ENCODE assay signal across 14 cellular contexts in the genomic region with DNA sequence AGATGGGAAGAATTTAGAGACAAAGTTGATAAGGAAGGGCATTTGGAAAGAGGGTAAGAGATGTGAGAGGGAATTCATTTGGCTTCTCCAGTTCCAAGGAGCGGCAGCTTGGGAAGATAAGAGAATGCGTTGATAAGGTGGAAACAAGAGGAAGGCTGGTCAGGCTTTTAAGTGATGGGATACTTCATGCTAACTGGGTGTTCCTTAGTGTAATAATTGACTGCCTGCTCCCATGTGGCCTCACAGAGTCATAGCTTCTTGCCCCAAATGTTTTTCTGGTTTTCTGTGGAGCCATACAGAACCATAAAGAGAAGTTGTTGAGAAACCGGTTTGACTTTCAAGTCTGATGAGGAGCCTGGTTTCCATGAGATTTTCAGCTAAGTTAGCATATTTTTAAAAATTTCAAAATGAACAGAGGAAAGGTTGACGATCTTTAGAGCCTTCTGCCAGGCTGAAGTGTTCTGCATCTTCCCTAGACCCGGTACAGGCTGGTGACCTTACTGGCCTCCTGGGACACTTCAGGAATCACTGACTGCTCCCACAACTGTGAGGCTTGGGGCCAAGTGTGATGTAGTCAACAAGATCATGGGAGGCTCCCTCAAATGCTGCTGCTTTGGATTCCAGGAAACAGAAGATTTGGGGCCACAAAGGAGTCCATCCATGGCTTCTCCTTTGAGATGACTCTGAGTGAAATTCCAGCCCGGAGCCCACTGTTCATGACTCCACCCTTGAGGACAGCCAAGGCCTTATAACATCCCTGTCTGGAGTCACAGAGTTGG.
DNase-seq lines count a peak whose midpoint lies in the region; ATAC-seq and TF ChIP-seq lines count a peak whose summit lies in the region.
"Had no signal": no experiment of that assay in that cellular context is flagged by ENCODE, and none has a peak within 500 bp of the region (broad histone marks: within the 10 kb centered on the region; RNA-seq: fewer than 3 reads in every experiment).

No MANE protein-coding gene starts in this region.

- H3K36me3 ChIP-seq in adipocyte (ENCODE audit: control insufficient read depth, insufficient read depth, low read length, severe bottlenecking) = peaks cover 10% of the 10 kb centered on the region
- peaks cover 0 to 16% (median 10%) of the 10 kb centered on the region in 9 donors for H3K36me3 ChIP-seq in heart left ventricle
- H3K36me3 ChIP-seq in muscle layer of duodenum (ENCODE audit: control insufficient read depth in 1 of 2, insufficient read depth in 2 of 2, low read length in 2 of 2) = no peaks in the 10 kb centered on the region

- H3K9ac ChIP-seq in adipocyte (ENCODE audit: low read length) = peak overlapping the region; percentile 73

- H3K4me3 Mint-ChIP-seq in activated T-helper 2 cell treated with anti-CD3 and anti-CD28 coated beads, Interferon-gamma antibody, Interleukin-2, Interleukin-4, amounts not matched to agents 10 μg/mL and 5 μg/mL and 100 μg/mL, durations not matched to agents 14 hours and 24 hours and 36 hours (ENCODE audit: low read depth) = no peak overlapping the region
- H3K4me3 Mint-ChIP-seq: H9 had no signal

- H3K9me3 Mint-ChIP-seq in activated T-helper 2 cell treated with anti-CD3 and anti-CD28 coated beads, Interferon-gamma antibody, Interleukin-2, Interleukin-4, amounts not matched to agents 10 μg/mL and 5 μg/mL and 100 μg/mL, durations not matched to agents 14 hours and 24 hours and 36 hours = no peaks in the 10 kb centered on the region
- H3K9me3 Mint-ChIP-seq: H9 had no signal

- DNase-seq in adipocyte (ENCODE audit: low read depth) (peak; percentile 7), heart left ventricle (peak in 4 of 5 donors; percentile 55 to 86 (median 59)), stromal cell of bone marrow (ENCODE audit: low read depth) (peak; percentile 41), SKM-1 treated with dmso at 0.1 percent for 144 hours (lab: John Stamatoyannopoulos, UW; ENCODE audit: unreplicated experiment) (no peak)
- DNase-seq in activated T-helper 2 cell treated with anti-CD3 and anti-CD28 coated beads, Interferon-gamma antibody, Interleukin-2, Interleukin-4, amounts not matched to agents 10 μg/mL and 5 μg/mL and 100 μg/mL, durations not matched to agents 14 hours and 24 hours and 36 hours (ENCODE audit: low spot score) = no peak
- DNase-seq: activated CD4-positive, alpha-beta T cell treated with anti-CD3 and anti-CD28 coated beads for 1 hour; activated T-cell treated with anti-CD3 and anti-CD28 coated beads for 4 hours; H9; NCI-H187; NCI-H526; T-helper 1 cell had no signal

- no peaks in the 10 kb centered on the region for H3K27me3 Mint-ChIP-seq in activated T-helper 2 cell treated with anti-CD3 and anti-CD28 coated beads, Interferon-gamma antibody, Interleukin-2, Interleukin-4, amounts not matched to agents 10 μg/mL and 5 μg/mL and 100 μg/mL, durations not matched to agents 14 hours and 24 hours and 36 hours (ENCODE audit: low read depth)

- H3K4me1 ChIP-seq in adipocyte (ENCODE audit: control insufficient read depth, insufficient read depth, low read length) (peaks cover 20% of the 10 kb centered on the region), heart left ventricle (peaks cover 0 to 51% (median 30%) of the 10 kb centered on the region in 12 donors), muscle layer of duodenum (ENCODE audit: control insufficient read depth in 1 of 2, insufficient read depth in 2 of 2, low read length in 2 of 2) (peaks cover 4 to 29% of the 10 kb centered on the region in 2 donors)

- H3K27ac ChIP-seq in heart left ventricle = peak overlapping the region; percentile 22 to 88 (median 72)
- H3K27ac ChIP-seq in muscle layer of duodenum (ENCODE audit: low read length) = peak overlapping the region; percentile 81

- H3K9me3 ChIP-seq in adipocyte (ENCODE audit: control insufficient read depth, low read length) (no peaks in the 10 kb centered on the region), heart left ventricle (no peaks in the 10 kb centered on the region), muscle layer of duodenum (ENCODE audit: control insufficient read depth in 1 of 2, low read length in 2 of 2) (no peaks in the 10 kb centered on the region)

- TF ChIP-seq CTCF in heart left ventricle (IDR thresholded peaks at IDR 0.05) = no peak

- no peak overlapping the region for H3K27ac Mint-ChIP-seq in activated T-helper 2 cell treated with anti-CD3 and anti-CD28 coated beads, Interferon-gamma antibody, Interleukin-2, Interleukin-4, amounts not matched to agents 10 μg/mL and 5 μg/mL and 100 μg/mL, durations not matched to agents 14 hours and 24 hours and 36 hours
- H3K27ac Mint-ChIP-seq: H9 had no signal

- peaks cover 36% of the 10 kb centered on the region for H3K36me3 Mint-ChIP-seq in activated T-helper 2 cell treated with anti-CD3 and anti-CD28 coated beads, Interferon-gamma antibody, Interleukin-2, Interleukin-4, amounts not matched to agents 10 μg/mL and 5 μg/mL and 100 μg/mL, durations not matched to agents 14 hours and 24 hours and 36 hours (ENCODE audit: low read depth)

- intact Hi-C loops in heart left ventricle (cut with DNase I) = no loop called here
- intact Hi-C loops in activated T-helper 2 cell treated with anti-CD3 and anti-CD28 coated beads, Interferon-gamma antibody, Interleukin-2, Interleukin-4, amounts not matched to agents 10 μg/mL and 5 μg/mL and 100 μg/mL, durations not matched to agents 14 hours and 24 hours and 36 hours (cut with micrococcal nuclease) = no loop called here

- H3K4me3 ChIP-seq in adipocyte (ENCODE audit: low read length) = peak overlapping the region; percentile 56
- H3K4me3 ChIP-seq in heart left ventricle = no peak overlapping the region
- no peak overlapping the region for H3K4me3 ChIP-seq in muscle layer of duodenum (ENCODE audit: low read depth in 1 of 2, low read length in 2 of 2)

- no peaks in the 10 kb centered on the region for H3K27me3 ChIP-seq in adipocyte (replicated peaks; ENCODE audit: control insufficient read depth, insufficient read depth, low read length)
- H3K27me3 ChIP-seq in heart left ventricle = no peaks in the 10 kb centered on the region
- no peaks in the 10 kb centered on the region for H3K27me3 ChIP-seq in muscle layer of duodenum (ENCODE audit: low read depth, low read length)

- ATAC-seq in heart left ventricle = peak; percentile 73 to 86 (median 79)
- no peak for ATAC-seq in HG03520 (IDR thresholded peaks at IDR 0.05; ENCODE audit: unreplicated experiment)
- no peak for ATAC-seq in HG02970 (IDR thresholded peaks at IDR 0.05; ENCODE audit: low FRiP score, unreplicated experiment)

- no peak for TF ChIP-seq POLR2A in heart left ventricle (IDR thresholded peaks at IDR 0.05)

- no peaks in the 10 kb centered on the region for H3K4me1 Mint-ChIP-seq in activated T-helper 2 cell treated with anti-CD3 and anti-CD28 coated beads, Interferon-gamma antibody, Interleukin-2, Interleukin-4, amounts not matched to agents 10 μg/mL and 5 μg/mL and 100 μg/mL, durations not matched to agents 14 hours and 24 hours and 36 hours (ENCODE audit: low read depth)
- H3K4me1 Mint-ChIP-seq: H9 had no signal

- WGBS in heart left ventricle, 4 donors = 50 to 67% (median 63%) methylated on average over 6 of the region's 6 CpGs

Comparison
In these comparisons a context has a peak if more than half of its experiments do, and no peak if none do; other contexts are left out.
1. DNase-seq: peak in adipocyte (single experiment), heart left ventricle (4 of 5) and stromal cell of bone marrow (single experiment); none in activated T-helper 2 cell treated with anti-CD3 and anti-CD28 coated beads, Interferon-gamma antibody, Interleukin-2, Interleukin-4, amounts not matched to agents 10 μg/mL and 5 μg/mL and 100 μg/mL, durations not matched to agents 14 hours and 24 hours and 36 hours (single experiment) and SKM-1 treated with dmso at 0.1 percent for 144 hours (single experiment).
2. ATAC-seq: peak in heart left ventricle (4 of 4); none in HG03520 (single experiment) and HG02970 (single experiment).